Comparison of ENCODE assay signal across 2 cellular contexts in the genomic region with DNA sequence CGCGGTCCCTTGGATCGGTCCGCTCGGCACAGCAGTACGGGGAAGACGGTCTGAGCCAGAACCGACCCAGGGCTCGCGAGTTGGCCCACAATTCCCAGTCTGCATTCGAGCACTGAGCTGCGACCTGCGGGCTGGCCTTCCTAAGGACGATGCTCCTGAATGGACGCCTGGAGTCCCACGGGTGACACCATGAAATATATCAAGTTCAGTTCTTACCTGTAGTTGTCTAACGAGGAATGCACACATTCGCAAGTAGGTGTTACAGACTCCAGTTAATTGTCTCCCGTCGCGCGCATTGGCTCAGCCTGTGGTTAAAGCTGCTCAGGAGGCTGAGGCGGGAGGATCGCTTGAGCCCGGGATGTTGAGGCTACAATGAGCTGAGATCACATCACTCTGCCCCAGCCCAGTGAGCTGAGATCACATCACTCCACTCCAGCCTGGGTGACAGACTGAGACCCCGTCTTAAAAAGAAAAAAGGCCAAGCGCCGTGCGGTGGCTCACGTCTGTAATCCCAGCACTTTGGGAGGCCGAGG.
TF ChIP-seq lines count a peak whose summit lies in the region.

No MANE protein-coding gene starts in this region.

TF ChIP-seq in HCT116, 20 proteins besides CTCF, POLR2A, EP300 and RAD21:
- TF ChIP-seq, protein P1, sequence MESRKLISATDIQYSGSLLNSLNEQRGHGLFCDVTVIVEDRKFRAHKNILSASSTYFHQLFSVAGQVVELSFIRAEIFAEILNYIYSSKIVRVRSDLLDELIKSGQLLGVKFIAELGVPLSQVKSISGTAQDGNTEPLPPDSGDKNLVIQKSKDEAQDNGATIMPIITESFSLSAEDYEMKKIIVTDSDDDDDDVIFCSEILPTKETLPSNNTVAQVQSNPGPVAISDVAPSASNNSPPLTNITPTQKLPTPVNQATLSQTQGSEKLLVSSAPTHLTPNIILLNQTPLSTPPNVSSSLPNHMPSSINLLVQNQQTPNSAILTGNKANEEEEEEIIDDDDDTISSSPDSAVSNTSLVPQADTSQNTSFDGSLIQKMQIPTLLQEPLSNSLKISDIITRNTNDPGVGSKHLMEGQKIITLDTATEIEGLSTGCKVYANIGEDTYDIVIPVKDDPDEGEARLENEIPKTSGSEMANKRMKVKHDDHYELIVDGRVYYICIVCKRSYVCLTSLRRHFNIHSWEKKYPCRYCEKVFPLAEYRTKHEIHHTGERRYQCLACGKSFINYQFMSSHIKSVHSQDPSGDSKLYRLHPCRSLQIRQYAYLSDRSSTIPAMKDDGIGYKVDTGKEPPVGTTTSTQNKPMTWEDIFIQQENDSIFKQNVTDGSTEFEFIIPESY (IDR thresholded peaks at IDR 0.05; ENCODE audit: extremely low read depth, insufficient replicate concordance, low read length) = no peak
- TF ChIP-seq ELF1 (IDR thresholded peaks at IDR 0.05; ENCODE audit: borderline replicate concordance, low read depth) (no peak), REST (IDR thresholded peaks at IDR 0.05; ENCODE audit: low read depth) (no peak), POLR2AphosphoS5 (IDR thresholded peaks at IDR 0.05; ENCODE audit: low read depth, low read length) (no peak), SP1 (IDR thresholded peaks at IDR 0.05; ENCODE audit: low read depth) (no peak), FOSL1 (IDR thresholded peaks at IDR 0.05; ENCODE audit: low read depth) (no peak), JUND (IDR thresholded peaks at IDR 0.05) (no peak), ZFX (IDR thresholded peaks at IDR 0.05) (no peak), TCF7L2 (IDR thresholded peaks at IDR 0.05; ENCODE audit: borderline replicate concordance, extremely low read depth, insufficient read depth, insufficient read length) (no peak), CEBPB (IDR thresholded peaks at IDR 0.05; ENCODE audit: low read depth) (no peak), EZH2 (IDR thresholded peaks at IDR 0.05) (no peak), YY1 (IDR thresholded peaks at IDR 0.05; ENCODE audit: extremely low read depth, insufficient replicate concordance, low read depth, low read length) (no peak), SRF (IDR thresholded peaks at IDR 0.05; ENCODE audit: low read depth) (no peak), CBX3 (IDR thresholded peaks at IDR 0.05; ENCODE audit: low read depth) (no peak), EZH2phosphoT487 (IDR thresholded peaks at IDR 0.05; ENCODE audit: borderline replicate concordance) (no peak), SIN3A (IDR thresholded peaks at IDR 0.05; ENCODE audit: low read depth) (no peak)

TF ChIP-seq in WTC11, 78 proteins besides CTCF, POLR2A, EP300 and RAD21 (continued from another document):
- no peak for TF ChIP-seq PRDM15 (CRISPR knock-in tag; IDR thresholded peaks at IDR 0.05)
